Comparison of ENCODE assay signal across 8 cellular contexts in the genomic region with DNA sequence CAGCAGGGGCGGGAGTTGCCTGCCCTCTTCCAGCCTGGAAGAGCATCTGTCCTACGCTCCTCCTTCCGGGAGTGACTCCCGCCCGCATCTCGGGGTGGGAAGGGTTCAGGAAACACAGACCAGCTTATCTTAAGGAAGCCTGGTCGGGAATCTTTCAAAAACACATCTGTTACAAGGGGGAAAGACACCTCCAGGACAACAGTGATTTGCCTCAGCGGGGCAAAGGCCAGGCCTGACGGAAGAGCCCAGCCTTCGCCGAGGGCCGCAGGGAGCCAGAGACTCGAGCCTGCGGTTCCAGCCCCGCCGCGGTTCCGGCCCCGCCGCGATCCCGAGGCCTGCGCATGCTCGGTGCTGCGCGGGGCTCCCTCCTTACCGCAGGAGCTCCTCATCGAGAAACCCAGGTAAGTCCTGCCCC. TPM values are rescaled to one million over a fixed set of nuclear protein-coding genes. Genes with fewer than 3 reads are reported as not detected.
A peak's percentile ranks its signal among the peaks of the same experiment; 100 is the strongest.
DNase-seq lines count a peak whose midpoint lies in the region; ATAC-seq and TF ChIP-seq lines count a peak whose summit lies in the region.

No MANE protein-coding gene starts in this region.

- H3K27me3 Mint-ChIP-seq in Calu3 (ENCODE audit: unreplicated experiment), result no peaks in the 10 kb centered on the region
- H3K27me3 Mint-ChIP-seq in activated CD8-positive, alpha-beta memory T cell treated with anti-CD3 and anti-CD28 coated beads, Interleukin-2, amount 10 ng/mL, durations not matched to agents 7 days and 5 days, result no peaks in the 10 kb centered on the region
- no peaks in the 10 kb centered on the region for H3K27me3 Mint-ChIP-seq in progenitor cell of endocrine pancreas

- ATAC-seq in activated CD8-positive, alpha-beta memory T cell treated with anti-CD3 and anti-CD28 coated beads, Interleukin-2, amount 10 ng/mL, durations not matched to agents 7 days and 5 days, result peak; percentile 36
- ATAC-seq in esophagus mucosa, result peak; percentile 22

- H3K4me3 Mint-ChIP-seq in Calu3 (ENCODE audit: low read depth, unreplicated experiment) (peak overlapping the region; percentile 75), progenitor cell of endocrine pancreas (ENCODE audit: low read depth) (no peak overlapping the region)
- H3K4me3 Mint-ChIP-seq in activated CD8-positive, alpha-beta memory T cell treated with anti-CD3 and anti-CD28 coated beads, Interleukin-2, amount 10 ng/mL, durations not matched to agents 7 days and 5 days, result no peak overlapping the region

- DNase-seq in Calu3 (peak; percentile 74), retina (peak; percentile 12), progenitor cell of endocrine pancreas (ENCODE audit: low spot score, unreplicated experiment) (no peak), medulla oblongata (ENCODE audit: extremely low spot score) (no peak), GOT3 (lab: John Stamatoyannopoulos, UW) (no peak), NCI-H524 (lab: John Stamatoyannopoulos, UW) (no peak)
- DNase-seq in activated CD8-positive, alpha-beta memory T cell treated with anti-CD3 and anti-CD28 coated beads, Interleukin-2, amount 10 ng/mL, durations not matched to agents 7 days and 5 days, result no peak

- intact Hi-C loops in Calu3 (cut with micrococcal nuclease; ENCODE audit: unreplicated experiment), result loop anchor here (5.0 kb wide), 1 partner anchor 35 kb away; no protein-coding TSS in a partner anchor

- BruUV-seq in Calu3 (replicated peaks; lab: Mats Ljungman, UMichigan), result no TSS peak

- H3K27ac Mint-ChIP-seq in Calu3 (ENCODE audit: unreplicated experiment) (peak overlapping the region; percentile 60), progenitor cell of endocrine pancreas (no peak overlapping the region)
- no peak overlapping the region for H3K27ac Mint-ChIP-seq in activated CD8-positive, alpha-beta memory T cell treated with anti-CD3 and anti-CD28 coated beads, Interleukin-2, amount 10 ng/mL, durations not matched to agents 7 days and 5 days

- peaks cover 29% of the 10 kb centered on the region for H3K4me1 Mint-ChIP-seq in Calu3 (ENCODE audit: low read depth, unreplicated experiment)
- peaks cover 9% of the 10 kb centered on the region for H3K4me1 Mint-ChIP-seq in activated CD8-positive, alpha-beta memory T cell treated with anti-CD3 and anti-CD28 coated beads, Interleukin-2, amount 10 ng/mL, durations not matched to agents 7 days and 5 days
- no peaks in the 10 kb centered on the region for H3K4me1 Mint-ChIP-seq in progenitor cell of endocrine pancreas (ENCODE audit: low read depth)

- H3K36me3 Mint-ChIP-seq in Calu3 (ENCODE audit: insufficient read depth, unreplicated experiment) (peaks cover 18% of the 10 kb centered on the region), progenitor cell of endocrine pancreas (ENCODE audit: insufficient read depth) (no peaks in the 10 kb centered on the region)
- H3K36me3 Mint-ChIP-seq in activated CD8-positive, alpha-beta memory T cell treated with anti-CD3 and anti-CD28 coated beads, Interleukin-2, amount 10 ng/mL, durations not matched to agents 7 days and 5 days, result no peaks in the 10 kb centered on the region

- CTCF ChIA-PET in Calu3 (lab: Charles Lee), result interaction anchor here (0.8 to 1.3 kb wide), 7 partner anchors 10 to 174 kb away, joined by 3 to 4 read pairs (median 3); no protein-coding TSS in a partner anchor
- CTCF ChIA-PET in activated CD8-positive, alpha-beta memory T cell treated with anti-CD3 and anti-CD28 coated beads, Interleukin-2, amount 10 ng/mL, durations not matched to agents 7 days and 5 days (lab: Charles Lee), result interaction anchor here (1.5 kb wide), 1 partner anchor 17 kb away, joined by 4 read pairs; no protein-coding TSS in a partner anchor

- no peaks in the 10 kb centered on the region for H3K9me3 Mint-ChIP-seq in Calu3 (ENCODE audit: low read depth, unreplicated experiment)
- H3K9me3 Mint-ChIP-seq in activated CD8-positive, alpha-beta memory T cell treated with anti-CD3 and anti-CD28 coated beads, Interleukin-2, amount 10 ng/mL, durations not matched to agents 7 days and 5 days (ENCODE audit: low read depth), result no peaks in the 10 kb centered on the region
- no peaks in the 10 kb centered on the region for H3K9me3 Mint-ChIP-seq in progenitor cell of endocrine pancreas (ENCODE audit: low read depth)

- TF ChIP-seq CTCF in Calu3 (IDR thresholded peaks at IDR 0.05; ENCODE audit: unreplicated experiment) (no peak), progenitor cell of endocrine pancreas (IDR thresholded peaks at IDR 0.05; ENCODE audit: unreplicated experiment) (no peak)

RNA-seq across cellular contexts. Expression of a gene that starts 38.1 kb away (rescaled TPM):
- total RNA-seq in Calu3 (2022), result 129 and 139 TPM in 2 replicates
- total RNA-seq in activated CD8-positive, alpha-beta memory T cell treated with anti-CD3 and anti-CD28 coated beads, Interleukin-2, amount 10 ng/mL, durations not matched to agents 7 days and 5 days, result 10 to 100 TPM in 1 of 2 experiments, 1 to 10 TPM in 1; 9.7 to 19.0 TPM
- 22.4 TPM for total RNA-seq in esophagus mucosa
- total RNA-seq in progenitor cell of endocrine pancreas, result 111 and 112 TPM in 2 replicates

Comparison
In these comparisons a context has a peak if more than half of its experiments do, and no peak if none do; other contexts are left out.
1. DNase-seq: peak in Calu3 (single experiment) and retina (single experiment); none in activated CD8-positive, alpha-beta memory T cell treated with anti-CD3 and anti-CD28 coated beads, Interleukin-2, amount 10 ng/mL, durations not matched to agents 7 days and 5 days (single experiment), progenitor cell of endocrine pancreas (single experiment), medulla oblongata (single experiment), GOT3 (single experiment) and NCI-H524 (0 of 2).